In genomic region chr7:13988765-13989137, GRCh38 we compare ENCODE assay signal across 9 cellular contexts. TPM values are rescaled to one million over a fixed set of nuclear protein-coding genes. Genes with fewer than 3 reads are reported as not detected.
A peak's percentile ranks its signal among the peaks of the same experiment; 100 is the strongest.
DNase-seq lines count a peak whose midpoint lies in the region; ATAC-seq and TF ChIP-seq lines count a peak whose summit lies in the region.
"Had no signal": no experiment of that assay in that cellular context is flagged by ENCODE, and none has a peak within 500 bp of the region (broad histone marks: within the 10 kb centered on the region; RNA-seq: fewer than 3 reads in every experiment).

No MANE protein-coding gene starts in this region.

- 0% methylated on average over 4 of the region's 5 CpGs for WGBS in mammary epithelial cell (ENCODE audit: low coverage, missing lambda C conversion rate)
- WGBS in lung, 2 donors, result 7 to 8% methylated on average over 5 of the region's 5 CpGs

- peak overlapping the region; percentile 76 for H3K4me3 ChIP-seq in ACC112 (ENCODE audit: low read depth, low read length)
- peak overlapping the region; percentile 42 for H3K4me3 ChIP-seq in LNCaP clone FGC (ENCODE audit: low read depth, low read length)
- peak overlapping the region; percentile 81 to 90 (median 87) for H3K4me3 ChIP-seq in mammary epithelial cell (replicated peaks in 1 of 3; ENCODE audit: insufficient read depth in 1 of 3, low read depth in 2 of 3, low read length in 3 of 3)
- peak overlapping the region; percentile 30 for H3K4me3 ChIP-seq in lung

- H2AFZ ChIP-seq in ACC112 (ENCODE audit: low read length, unreplicated experiment), result peak overlapping the region; percentile 52
- peak overlapping the region; percentile 92 for H2AFZ ChIP-seq in mammary epithelial cell (ENCODE audit: low read depth, low read length)

- no peaks in the 10 kb centered on the region for H3K79me2 ChIP-seq in ACC112 (ENCODE audit: control insufficient read depth, insufficient read depth, low read length, unreplicated experiment)
- no peaks in the 10 kb centered on the region for H3K79me2 ChIP-seq in mammary epithelial cell (ENCODE audit: insufficient read depth, low read length)

- intact Hi-C loops in mammary epithelial cell (cut with micrococcal nuclease) (loop anchor here (1.0 to 2.0 kb wide), 2 partner anchors 138 to 469 kb away; no protein-coding TSS in a partner anchor), left colon (cut with DNase I, micrococcal nuclease) (no loop called here)

- DNase-seq in LNCaP clone FGC (ENCODE audit: low read depth), result no peak
- no peak for DNase-seq in mammary epithelial cell
- DNase-seq in lung (ENCODE audit: low spot score), result peak; percentile 41
- no peak for DNase-seq in left colon
- DNase-seq in AG08396 (ENCODE audit: low spot score), result no peak

- H3K27ac ChIP-seq in ACC112 (ENCODE audit: low read depth, low read length), result peak overlapping the region; percentile 83
- peak overlapping the region; percentile 83 for H3K27ac ChIP-seq in mammary epithelial cell (ENCODE audit: insufficient read depth, low read depth, low read length)
- H3K27ac ChIP-seq in lung (ENCODE audit: low read depth in 1 of 2, low read length in 1 of 2), result peak overlapping the region; percentile 63 to 97

- H3K27me3 ChIP-seq in ACC112 (ENCODE audit: insufficient read depth, low read length), result no peaks in the 10 kb centered on the region
- no peaks in the 10 kb centered on the region for H3K27me3 ChIP-seq in mammary epithelial cell (ENCODE audit: insufficient read depth, low read length)
- H3K27me3 ChIP-seq in lung (ENCODE audit: control insufficient read depth, insufficient read depth), result no peaks in the 10 kb centered on the region

- peak overlapping the region; percentile 72 for H3K9ac ChIP-seq in mammary epithelial cell (ENCODE audit: insufficient read depth, low read length)

- ATAC-seq in lung (ENCODE audit: insufficient read depth, low FRiP score) (no peak), left colon (no peak), HG03432 (IDR thresholded peaks at IDR 0.05; ENCODE audit: unreplicated experiment) (no peak), GM18498 (IDR thresholded peaks at IDR 0.05; ENCODE audit: unreplicated experiment) (no peak)

- H4K20me1 ChIP-seq in mammary epithelial cell (ENCODE audit: insufficient read depth, low read length), result no peaks in the 10 kb centered on the region

- dilution Hi-C loops in mammary epithelial cell (cut with HindIII; ENCODE audit: low sequenced_read_pairs), result no loop called here

- H3K4me1 ChIP-seq in ACC112 (ENCODE audit: control insufficient read depth, insufficient read depth, low read length, unreplicated experiment) (peaks cover 14% of the 10 kb centered on the region), mammary epithelial cell (ENCODE audit: insufficient read depth, low read length) (peaks cover 22% of the 10 kb centered on the region), lung (ENCODE audit: control insufficient read depth in 2 of 2, insufficient read depth in 2 of 2, low read length in 2 of 2) (peaks cover 0 to 2% of the 10 kb centered on the region in 2 donors)

- no TSS peak for BruUV-seq in mammary epithelial cell (replicated peaks; lab: Mats Ljungman, UMichigan)

- H3K9me3 ChIP-seq in mammary epithelial cell (replicated peaks; ENCODE audit: insufficient read depth, low read length) (no peaks in the 10 kb centered on the region), lung (ENCODE audit: control insufficient read depth in 2 of 2, insufficient read depth in 1 of 2, low read length in 1 of 2) (no peaks in the 10 kb centered on the region)

- in situ Hi-C loops in mammary epithelial cell (cut with MboI; ENCODE audit: low sequenced_read_pairs in 2 of 2), result no loop called here

- peak overlapping the region; percentile 97 for H3K4me2 ChIP-seq in mammary epithelial cell (ENCODE audit: insufficient read depth, low read depth, low read length)

- CTCF ChIA-PET in mammary epithelial cell (lab: Charles Lee; ENCODE audit: low non-redundant PET), result interaction anchor here (0.6 to 0.7 kb wide), 4 partner anchors 68 to 245 kb away, joined by 3 to 5 read pairs (median 4); no protein-coding TSS in a partner anchor

- TF ChIP-seq CTCF in LNCaP clone FGC (IDR thresholded peaks at IDR 0.05; ENCODE audit: control insufficient read depth, extremely low read depth, insufficient read depth), result no peak
- TF ChIP-seq CTCF in mammary epithelial cell (conservative IDR thresholded peaks at IDR 0.05 in 1 of 2, IDR thresholded peaks at IDR 0.05 in 1 of 2; ENCODE audit: extremely low read depth in 1 of 2, insufficient read depth in 1 of 2, low read depth in 1 of 2, low read length in 2 of 2), result no peak
- TF ChIP-seq CTCF in lung (IDR thresholded peaks at IDR 0.05; ENCODE audit: control extremely low read depth, extremely low read depth), result no peak

- H3K36me3 ChIP-seq in ACC112 (ENCODE audit: insufficient read depth, low read length) (no peaks in the 10 kb centered on the region), mammary epithelial cell (ENCODE audit: insufficient read depth, low read length) (no peaks in the 10 kb centered on the region), lung (ENCODE audit: control insufficient read depth in 2 of 2, insufficient read depth in 2 of 2, low read length in 2 of 2) (no peaks in the 10 kb centered on the region)

RNA-seq across cellular contexts. Expression of gene ETV1, which starts 0.7 kb away (rescaled TPM):
- total RNA-seq in mammary epithelial cell (10 to 100 TPM; 10.7 to 14.9 TPM), lung (10 to 100 TPM; 62.8 to 85.3 TPM), left colon (1 to 10 TPM; 2.8 to 4.6 TPM)
- polyA plus RNA-seq in mammary epithelial cell (14.6 TPM), lung (10 to 100 TPM; 12.7 to 27.4 TPM)
- polyA minus RNA-seq in mammary epithelial cell, result 30.5 TPM
- total RNA-seq: T-helper 1 cell treated with Interleukin-12 subunit alpha and Interleukin-12 subunit beta and Interleukin-4 antibody, amounts not matched to agents 30 ng/mL and 1 ng/mL, for 36 hours had no signal

Comparison
In these comparisons a context has a peak if more than half of its experiments do, and no peak if none do; other contexts are left out.
1. H3K4me3 ChIP-seq: peak in every context shown above with its lines; median percentile 87 in mammary epithelial cell; 76 in ACC112; 42 in LNCaP clone FGC; 30 in lung.
2. RNA of gene ETV1, which starts 0.7 kb away (total RNA-seq): 62.8 to 85.3 TPM in lung; 10.7 to 14.9 TPM in mammary epithelial cell and 2.8 to 4.6 TPM in left colon; every median in the first group is over 4 times any median in the second.
3. Peak in every context shown above with its lines, with median percentiles within 50 percentile points of each other: H3K27ac ChIP-seq.